11 cellular contexts compared by ENCODE assay signal in genomic region chr4:45475490-45475889, GRCh38.
"Had no signal": no experiment of that assay in that cellular context is flagged by ENCODE, and none has a peak within 500 bp of the region (broad histone marks: within the 10 kb centered on the region; RNA-seq: fewer than 3 reads in every experiment).

No MANE protein-coding gene starts in this region.

- H3K36me3 ChIP-seq: breast epithelium had no signal

- H3K27ac ChIP-seq: breast epithelium, VCaP had no signal

- H3K4me1 ChIP-seq: breast epithelium had no signal

- H3K27me3 Mint-ChIP-seq: activated CD4-positive, alpha-beta memory T cell treated with anti-CD3 and anti-CD28 coated beads for 36 hours; activated naive CD8-positive, alpha-beta T cell treated with anti-CD3 and anti-CD28 coated beads for 36 hours; stimulated activated naive CD8-positive, alpha-beta T cell treated with anti-CD3 and anti-CD28 coated beads, Interleukin-15, Interleukin-2, amounts not matched to agents 100 ng/mL and 50 ng/mL, for 24 hours had no signal

- DNase-seq: activated CD4-positive, alpha-beta memory T cell treated with anti-CD3 and anti-CD28 coated beads for 36 hours; activated gamma-delta T cell treated with Interleukin-2 at 50 U/mL for 16 hours; activated naive CD8-positive, alpha-beta T cell treated with anti-CD3 and anti-CD28 coated beads for 36 hours; activated T-cell treated with anti-CD3 and anti-CD28 coated beads, Interleukin-2, amount 50 U/mL, for 72 hours; endodermal cell; hypothalamus; kidney glomerular epithelial cell; stimulated activated CD4-positive, alpha-beta T cell treated with anti-CD3 and anti-CD28 coated beads, Interleukin-2, amount 100 ng/mL, for 48 hours had no signal

- ATAC-seq: activated T-cell treated with anti-CD3 and anti-CD28 coated beads, Interleukin-2, amount 50 U/mL, for 72 hours had no signal

- H3K4me1 Mint-ChIP-seq: activated naive CD8-positive, alpha-beta T cell treated with anti-CD3 and anti-CD28 coated beads for 36 hours; endodermal cell had no signal

- H3K27ac Mint-ChIP-seq: activated CD4-positive, alpha-beta memory T cell treated with anti-CD3 and anti-CD28 coated beads for 36 hours; activated naive CD8-positive, alpha-beta T cell treated with anti-CD3 and anti-CD28 coated beads for 36 hours; activated T-cell treated with anti-CD3 and anti-CD28 coated beads, Interleukin-2, amount 50 U/mL, for 72 hours; endodermal cell; stimulated activated naive CD8-positive, alpha-beta T cell treated with anti-CD3 and anti-CD28 coated beads, Interleukin-15, Interleukin-2, amounts not matched to agents 100 ng/mL and 50 ng/mL, for 24 hours had no signal

- H3K27me3 ChIP-seq: breast epithelium had no signal

- H3K4me3 ChIP-seq: breast epithelium had no signal

- H3K4me3 Mint-ChIP-seq: activated CD4-positive, alpha-beta memory T cell treated with anti-CD3 and anti-CD28 coated beads for 36 hours; activated naive CD8-positive, alpha-beta T cell treated with anti-CD3 and anti-CD28 coated beads for 36 hours; activated T-cell treated with anti-CD3 and anti-CD28 coated beads, Interleukin-2, amount 50 U/mL, for 72 hours; endodermal cell; stimulated activated naive CD8-positive, alpha-beta T cell treated with anti-CD3 and anti-CD28 coated beads, Interleukin-15, Interleukin-2, amounts not matched to agents 100 ng/mL and 50 ng/mL, for 24 hours had no signal

- H3K36me3 Mint-ChIP-seq: activated CD4-positive, alpha-beta memory T cell treated with anti-CD3 and anti-CD28 coated beads for 36 hours; activated naive CD8-positive, alpha-beta T cell treated with anti-CD3 and anti-CD28 coated beads for 36 hours had no signal
